Comparison of ENCODE assay signal across 8 cellular contexts in the genomic region with DNA sequence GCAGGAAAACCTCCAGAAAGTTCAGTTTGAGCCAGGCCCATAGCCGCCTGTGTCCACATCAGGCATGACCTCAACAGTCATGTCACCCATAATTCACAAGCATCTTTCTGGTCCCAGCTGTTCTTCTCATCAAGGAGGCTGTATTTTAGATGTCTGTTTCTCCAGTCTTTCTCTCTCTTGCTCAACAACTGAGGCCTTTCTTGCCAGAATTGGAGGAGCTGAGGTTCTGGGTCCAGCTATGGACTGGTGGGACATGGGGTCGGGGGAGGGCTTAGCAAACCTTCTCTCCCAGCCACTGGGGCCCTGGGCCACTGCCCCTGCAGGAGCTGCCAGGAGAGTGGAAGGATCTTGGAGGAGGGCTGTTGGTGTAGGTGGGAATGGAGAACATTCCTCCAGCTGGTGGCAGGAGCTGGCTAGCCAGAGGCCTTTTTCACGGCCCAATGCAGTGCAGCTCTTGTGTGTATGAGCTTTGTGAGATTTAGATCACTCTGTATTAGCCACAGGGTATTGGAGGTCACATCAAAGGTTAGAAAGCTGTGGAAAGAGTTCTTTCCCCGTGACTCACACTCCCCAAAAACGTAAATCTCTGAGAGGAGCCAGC. TPM values are rescaled to one million over a fixed set of nuclear protein-coding genes. Genes with fewer than 3 reads are reported as not detected.
DNase-seq lines count a peak whose midpoint lies in the region; TF ChIP-seq lines count a peak whose summit lies in the region.
"Had no signal": no experiment of that assay in that cellular context is flagged by ENCODE, and none has a peak within 500 bp of the region (broad histone marks: within the 10 kb centered on the region; RNA-seq: fewer than 3 reads in every experiment).

No MANE protein-coding gene starts in this region.

- H3K4me2 ChIP-seq in mesenchymal stem cell (ENCODE audit: low read length, poor library complexity, severe bottlenecking) = no peak overlapping the region

- no peak overlapping the region for H2BK5ac ChIP-seq in mesenchymal stem cell (ENCODE audit: low read depth, low read length, poor library complexity, severe bottlenecking)

- peak overlapping the region; percentile 24 for H2AK5ac ChIP-seq in mesenchymal stem cell (ENCODE audit: low read length, severe bottlenecking)

- H2BK12ac ChIP-seq in mesenchymal stem cell (ENCODE audit: low read length in 2 of 2) = peak overlapping the region in 1 of 2 experiments; percentile 50

- H2BK15ac ChIP-seq in mesenchymal stem cell (ENCODE audit: low read depth, poor library complexity, severe bottlenecking) = no peak overlapping the region

- H3K4me1 ChIP-seq in mesenchymal stem cell (ENCODE audit: control insufficient read depth, insufficient read depth, low read depth, low read length) = peaks cover 27% of the 10 kb centered on the region
- peaks cover 0 to 21% of the 10 kb centered on the region in 2 donors for H3K4me1 ChIP-seq in uterus

- DNase-seq in LHCN-M2 (ENCODE audit: low read depth) (peak; percentile 89), caudate nucleus (lab: John Stamatoyannopoulos, UW) (no peak), mesenchymal stem cell (peak; percentile 87), uterus (peak; percentile 65 to 70), GDM1 (lab: John Stamatoyannopoulos, UW) (no peak), cerebellum (ENCODE audit: low spot score) (no peak), DMS79 treated with DMSO at 0.1 percent for 48 hours (lab: John Stamatoyannopoulos, UW) (no peak)
- DNase-seq: NCI-H1436 had no signal

- H3K4ac ChIP-seq in mesenchymal stem cell (ENCODE audit: low read depth in 1 of 2, low read length in 2 of 2) = no peak overlapping the region

- WGBS in mesenchymal stem cell = 30% methylated on average over 3 of the region's 5 CpGs

- no peaks in the 10 kb centered on the region for H3K36me3 ChIP-seq in mesenchymal stem cell (ENCODE audit: control insufficient read depth in 1 of 2, insufficient read depth in 2 of 2, low read depth in 1 of 2, low read length in 2 of 2)
- no peaks in the 10 kb centered on the region for H3K36me3 ChIP-seq in uterus

- H3K9ac ChIP-seq in mesenchymal stem cell (ENCODE audit: low read length) = no peak overlapping the region

- H3K27ac ChIP-seq in caudate nucleus (ENCODE audit: low read depth, low read length) (peak overlapping the region; percentile 19), mesenchymal stem cell (ENCODE audit: low read length, poor library complexity, severe bottlenecking) (peak overlapping the region; percentile 43), uterus (peak overlapping the region; percentile 66 to 77)

- H4K91ac ChIP-seq in mesenchymal stem cell (ENCODE audit: low read length) = peak overlapping the region; percentile 56

- H2AFZ ChIP-seq in mesenchymal stem cell (ENCODE audit: low read depth, low read length) = no peak overlapping the region

- no peak overlapping the region for H3K14ac ChIP-seq in mesenchymal stem cell (ENCODE audit: low read length in 2 of 2)

- H3K9me3 ChIP-seq in mesenchymal stem cell (ENCODE audit: control insufficient read depth, low read length) (no peaks in the 10 kb centered on the region), uterus (no peaks in the 10 kb centered on the region)

- no peak for TF ChIP-seq POLR2A in uterus (IDR thresholded peaks at IDR 0.05)

- H3K4me3 ChIP-seq in mesenchymal stem cell (ENCODE audit: insufficient read depth in 1 of 2, low read depth in 1 of 2, low read length in 2 of 2) = no peak overlapping the region
- no peak overlapping the region for H3K4me3 ChIP-seq in uterus

- H4K8ac ChIP-seq in mesenchymal stem cell (ENCODE audit: low read length) = no peak overlapping the region

- H3K23ac ChIP-seq in mesenchymal stem cell (ENCODE audit: low read length in 2 of 2) = no peak overlapping the region

- intact Hi-C loops in uterus (cut with DNase I; ENCODE audit: low total_unique reads) = no loop called here

- peak overlapping the region; percentile 24 to 81 for H3K18ac ChIP-seq in mesenchymal stem cell (ENCODE audit: low read depth in 1 of 2, low read length in 2 of 2)

- H3K27me3 ChIP-seq in mesenchymal stem cell (ENCODE audit: control insufficient read depth in 1 of 2, insufficient read depth in 1 of 2, low read length in 2 of 2) (peaks cover 4 to 11% of the 10 kb centered on the region in 2 experiments), uterus (no peaks in the 10 kb centered on the region)

- no peak overlapping the region for H2BK120ac ChIP-seq in mesenchymal stem cell (ENCODE audit: low read depth, low read length)

- no peak for TF ChIP-seq CTCF in uterus (IDR thresholded peaks at IDR 0.05)

- H3K79me1 ChIP-seq in mesenchymal stem cell (replicated peaks; ENCODE audit: low read length, poor library complexity, severe bottlenecking) = no peaks in the 10 kb centered on the region

RNA-seq across cellular contexts. Expression of a gene that starts 23.5 kb away (rescaled TPM):
- total RNA-seq in LHCN-M2 (2014; rRNA removed) = 49.2 and 53.7 TPM in 2 replicates
- 27.2 TPM for polyA plus RNA-seq in LHCN-M2 (2012)
- polyA plus RNA-seq in mesenchymal stem cell (2013, experiment 1 of 2) = 21.2 TPM
- 22.4 TPM for polyA plus RNA-seq in mesenchymal stem cell (2013, experiment 2 of 2)
- total RNA-seq in uterus = 10 to 100 TPM; 33.9 to 55.4 (median 49.0) TPM
- 29.7 TPM for total RNA-seq in cerebellum

Comparison
In these comparisons a context has a peak if more than half of its experiments do, and no peak if none do; other contexts are left out.
1. DNase-seq: peak in LHCN-M2 (single experiment), mesenchymal stem cell (single experiment) and uterus (2 of 2); none in caudate nucleus (0 of 61), GDM1 (single experiment), cerebellum (single experiment) and DMS79 treated with DMSO at 0.1 percent for 48 hours (single experiment).
2. H3K27ac ChIP-seq: peak in every context shown above with its lines; median percentile 72 in uterus; 43 in mesenchymal stem cell; 19 in caudate nucleus.